ENCODE assay signal across 8 cellular contexts in the genomic region with DNA sequence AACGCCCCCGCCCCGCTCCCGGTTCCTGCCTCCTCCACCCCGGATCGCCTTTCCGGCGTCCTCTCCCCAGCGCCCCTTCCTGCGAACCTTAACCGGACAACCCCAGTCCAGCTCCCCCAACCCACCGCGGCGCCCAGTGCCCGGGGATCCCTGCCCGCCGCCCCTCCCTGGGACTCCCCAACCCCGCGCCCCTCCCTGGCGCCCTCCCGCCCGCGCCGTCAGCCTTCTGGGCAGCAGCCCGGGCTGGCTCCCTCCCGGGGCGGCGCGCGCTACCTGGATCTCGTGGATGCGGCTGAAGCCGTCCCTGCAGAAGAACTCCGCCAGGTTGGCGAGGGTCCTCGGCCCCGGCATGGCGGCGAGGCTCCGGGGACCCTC. TPM values are rescaled to one million over a fixed set of nuclear protein-coding genes. Genes with fewer than 3 reads are reported as not detected.
DNase-seq lines count a peak whose midpoint lies in the region; ATAC-seq, FAIRE-seq and TF ChIP-seq lines count a peak whose summit lies in the region.

No MANE protein-coding gene starts in this region.

- H3K27me3 ChIP-seq in astrocyte (ENCODE audit: insufficient read depth, low read length), result no peaks in the 10 kb centered on the region
- peaks cover 2% of the 10 kb centered on the region for H3K27me3 ChIP-seq in kidney epithelial cell (ENCODE audit: control insufficient read depth, insufficient read depth, low read length)
- H3K27me3 ChIP-seq in testis, result no peaks in the 10 kb centered on the region

- H3K79me2 ChIP-seq in astrocyte (ENCODE audit: insufficient read depth, low read length), result no peaks in the 10 kb centered on the region

- H3K4me3 Mint-ChIP-seq in T-helper 2 cell treated with Interferon-gamma antibody and Interleukin-4, amounts not matched to agents 5 μg/mL and 100 μg/mL, for 36 hours, result peak overlapping the region; percentile 32
- H3K4me3 Mint-ChIP-seq in astrocyte (ENCODE audit: unreplicated experiment), result peak overlapping the region; percentile 91

- no peaks in the 10 kb centered on the region for H4K20me1 ChIP-seq in astrocyte (ENCODE audit: insufficient read depth, low read length)

- no peak overlapping the region for H3K27ac Mint-ChIP-seq in T-helper 2 cell treated with Interferon-gamma antibody and Interleukin-4, amounts not matched to agents 5 μg/mL and 100 μg/mL, for 36 hours
- no peak overlapping the region for H3K27ac Mint-ChIP-seq in astrocyte (ENCODE audit: unreplicated experiment)

- peak overlapping the region; percentile 84 for H3K4me2 ChIP-seq in astrocyte (ENCODE audit: low read length)

- intact Hi-C loops in testis (cut with DNase I; ENCODE audit: low total_unique reads), result no loop called here

- H3K9ac ChIP-seq in astrocyte (ENCODE audit: low read length), result peak overlapping the region; percentile 83

- peak overlapping the region; percentile 84 for H2AFZ ChIP-seq in astrocyte (ENCODE audit: low read depth, low read length)

- no peaks in the 10 kb centered on the region for H3K9me3 Mint-ChIP-seq in T-helper 2 cell treated with Interferon-gamma antibody and Interleukin-4, amounts not matched to agents 5 μg/mL and 100 μg/mL, for 36 hours
- no peaks in the 10 kb centered on the region for H3K9me3 Mint-ChIP-seq in astrocyte (ENCODE audit: unreplicated experiment)

- TF ChIP-seq CTCF in astrocyte (IDR thresholded peaks at IDR 0.05; ENCODE audit: insufficient read depth, low read depth, low read length) (no peak), kidney epithelial cell (IDR thresholded peaks at IDR 0.05; ENCODE audit: insufficient read depth, low read length, poor library complexity, severe bottlenecking) (no peak), testis (IDR thresholded peaks at IDR 0.05) (no peak)

- H3K36me3 ChIP-seq in astrocyte (ENCODE audit: insufficient read depth, low read length), result no peaks in the 10 kb centered on the region
- H3K36me3 ChIP-seq in kidney epithelial cell (ENCODE audit: control insufficient read depth, insufficient read depth, low read length), result no peaks in the 10 kb centered on the region
- no peaks in the 10 kb centered on the region for H3K36me3 ChIP-seq in testis (ENCODE audit: low read depth, missing control alignments)

- H3K9me3 ChIP-seq in astrocyte (ENCODE audit: insufficient read depth, low read depth, low read length), result no peaks in the 10 kb centered on the region
- H3K9me3 ChIP-seq in testis, result no peaks in the 10 kb centered on the region

- ATAC-seq in GM19463 (IDR thresholded peaks at IDR 0.05; ENCODE audit: unreplicated experiment) (no peak), GM18511 (IDR thresholded peaks at IDR 0.05; ENCODE audit: unreplicated experiment) (no peak), HG03039 (IDR thresholded peaks at IDR 0.05; ENCODE audit: unreplicated experiment) (no peak)

- no peak for FAIRE-seq in astrocyte (lab: Jason Lieb, UNC)

- H3K4me1 Mint-ChIP-seq in T-helper 2 cell treated with Interferon-gamma antibody and Interleukin-4, amounts not matched to agents 5 μg/mL and 100 μg/mL, for 36 hours (ENCODE audit: low read depth), result peaks cover 4% of the 10 kb centered on the region
- peaks cover 19% of the 10 kb centered on the region for H3K4me1 Mint-ChIP-seq in astrocyte (ENCODE audit: low read depth, unreplicated experiment)

- DNase-seq in T-helper 2 cell treated with Interferon-gamma antibody and Interleukin-4, amounts not matched to agents 5 μg/mL and 100 μg/mL, for 36 hours (ENCODE audit: low spot score), result no peak
- DNase-seq in T-helper 2 cell (no peak), astrocyte (ENCODE audit: low read depth) (no peak), kidney epithelial cell (ENCODE audit: low read depth) (no peak), testis (no peak)

- H3K4me1 ChIP-seq in astrocyte (ENCODE audit: insufficient read depth, low read length) (peaks cover 15% of the 10 kb centered on the region), testis (peaks cover 4% of the 10 kb centered on the region)

- WGBS in testis, 2 donors, result 0 to 3% methylated on average over 14 to 30 of the region's 40 CpGs

- TF ChIP-seq POLR2A in testis (IDR thresholded peaks at IDR 0.05), result no peak

- peak overlapping the region; percentile 49 for H3K27ac ChIP-seq in astrocyte (ENCODE audit: low read depth, low read length)
- no peak overlapping the region for H3K27ac ChIP-seq in testis

- H3K36me3 Mint-ChIP-seq in T-helper 2 cell treated with Interferon-gamma antibody and Interleukin-4, amounts not matched to agents 5 μg/mL and 100 μg/mL, for 36 hours (ENCODE audit: low read depth), result peaks cover 2% of the 10 kb centered on the region
- peaks cover 4% of the 10 kb centered on the region for H3K36me3 Mint-ChIP-seq in astrocyte (ENCODE audit: low read depth, unreplicated experiment)

- H3K27me3 Mint-ChIP-seq in T-helper 2 cell treated with Interferon-gamma antibody and Interleukin-4, amounts not matched to agents 5 μg/mL and 100 μg/mL, for 36 hours (ENCODE audit: low read depth), result peaks cover 66% of the 10 kb centered on the region
- peaks cover 2% of the 10 kb centered on the region for H3K27me3 Mint-ChIP-seq in astrocyte (ENCODE audit: low read depth, unreplicated experiment)

- H3K4me3 ChIP-seq in astrocyte (ENCODE audit: insufficient read depth, low read depth, low read length) (peak overlapping the region; percentile 68), kidney epithelial cell (ENCODE audit: low read depth, low read length) (peak overlapping the region; percentile 81), testis (peak overlapping the region; percentile 39 to 65)

RNA-seq across cellular contexts. Expression of a gene that starts 0.4 kb away (rescaled TPM):
- total RNA-seq in astrocyte, result 4.4 and 5.7 TPM in 2 replicates
- total RNA-seq in kidney epithelial cell, result 1.1 and 2.3 TPM in 2 replicates
- under 1 TPM; 0.50 to 0.55 TPM for total RNA-seq in testis
- polyA plus RNA-seq in testis (ENCODE audit: insufficient read depth, low read depth, low replicate concordance), result 0.47 TPM
